9 cellular contexts compared by ENCODE assay signal in genomic region chr10:4127518-4128315, GRCh38.
A peak's percentile ranks its signal among the peaks of the same experiment; 100 is the strongest.
DNase-seq lines count a peak whose midpoint lies in the region; ATAC-seq and TF ChIP-seq lines count a peak whose summit lies in the region.
"Had no signal": no experiment of that assay in that cellular context is flagged by ENCODE, and none has a peak within 500 bp of the region (broad histone marks: within the 10 kb centered on the region; RNA-seq: fewer than 3 reads in every experiment).

No MANE protein-coding gene starts in this region.

- no peaks in the 10 kb centered on the region for H3K36me3 ChIP-seq in MG63
- H3K36me3 ChIP-seq: thoracic aorta had no signal

- H3K27me3 ChIP-seq in MG63: no peaks in the 10 kb centered on the region

- peaks cover 8% of the 10 kb centered on the region for H3K27me3 Mint-ChIP-seq in WTC11 (ENCODE audit: low read depth)

- H3K4me3 ChIP-seq in MG63: no peak overlapping the region
- H3K4me3 ChIP-seq: thoracic aorta had no signal

- peaks cover 7% of the 10 kb centered on the region for H3K9me3 ChIP-seq in MG63
- H3K9me3 ChIP-seq: thoracic aorta had no signal

- TF ChIP-seq CTCF in WTC11 (IDR thresholded peaks at IDR 0.05) (no peak), omental fat pad (IDR thresholded peaks at IDR 0.05) (no peak)

- H3K4me1 Mint-ChIP-seq in WTC11: peaks cover 26% of the 10 kb centered on the region

- peak; percentile 59 for ATAC-seq in HG03103 (IDR thresholded peaks at IDR 0.05; ENCODE audit: low read depth, unreplicated experiment)
- ATAC-seq in WTC11: peak; percentile 88
- ATAC-seq in omental fat pad (ENCODE audit: low FRiP score): peak; percentile 52

- peaks cover 14% of the 10 kb centered on the region for H3K36me3 Mint-ChIP-seq in WTC11

- no peak overlapping the region for H3K27ac Mint-ChIP-seq in WTC11

- POLR2A ChIA-PET in WTC11 (lab: Charles Lee): no interaction called here

- peaks cover 21% of the 10 kb centered on the region for H3K9me3 Mint-ChIP-seq in WTC11

- H3K4me3 Mint-ChIP-seq in WTC11: no peak overlapping the region

- peak; percentile 19 for DNase-seq in stimulated activated CD4-positive, alpha-beta T cell treated with anti-CD3 and anti-CD28 coated beads, Interleukin-15, amount 100 ng/mL, for 24 hours
- no peak for DNase-seq in stimulated activated CD4-positive, alpha-beta T cell treated with anti-CD3 and anti-CD28 coated beads, Interleukin-1b, Interleukin-23, amount 100 ng/mL, for 48 hours
- DNase-seq in WTC11 (ENCODE audit: low spot score) (no peak), omental fat pad (ENCODE audit: low spot score) (no peak), C1 segment of cervical spinal cord (lab: John Stamatoyannopoulos, UW) (no peak), MG63 (no peak), NAMALWA (ENCODE audit: low spot score) (no peak)

- CTCF ChIA-PET in WTC11 (lab: Charles Lee): no interaction called here

TF ChIP-seq in WTC11, 78 proteins besides CTCF, POLR2A, EP300 and RAD21:
- no peak for TF ChIP-seq NR3C1 (CRISPR knock-in tag; conservative IDR thresholded peaks at IDR 0.05; ENCODE audit: low read depth)
- TF ChIP-seq TEAD1 (CRISPR knock-in tag; IDR thresholded peaks at IDR 0.05): no peak
- TF ChIP-seq MXD4 (CRISPR knock-in tag; IDR thresholded peaks at IDR 0.05; ENCODE audit: borderline replicate concordance): no peak
- no peak for TF ChIP-seq SMAD3 (CRISPR knock-in tag; IDR thresholded peaks at IDR 0.05; ENCODE audit: borderline replicate concordance)
- TF ChIP-seq MAX (CRISPR knock-in tag; IDR thresholded peaks at IDR 0.05): no peak
- TF ChIP-seq TP53 (CRISPR knock-in tag; IDR thresholded peaks at IDR 0.05): no peak
- TF ChIP-seq ZNF532 (CRISPR knock-in tag; IDR thresholded peaks at IDR 0.05; ENCODE audit: borderline replicate concordance): no peak
- no peak for TF ChIP-seq CREB1 (CRISPR knock-in tag; IDR thresholded peaks at IDR 0.05)
- TF ChIP-seq E2F5 (CRISPR knock-in tag; IDR thresholded peaks at IDR 0.05): no peak
- no peak for TF ChIP-seq ZNF263 (CRISPR knock-in tag; IDR thresholded peaks at IDR 0.05; ENCODE audit: low read depth)
- no peak for TF ChIP-seq ATF3 (CRISPR knock-in tag; conservative IDR thresholded peaks at IDR 0.05)
- TF ChIP-seq PREB (CRISPR knock-in tag; IDR thresholded peaks at IDR 0.05; ENCODE audit: borderline replicate concordance): no peak
- no peak for TF ChIP-seq OVOL2 (CRISPR knock-in tag; IDR thresholded peaks at IDR 0.05; ENCODE audit: borderline replicate concordance)
- TF ChIP-seq ZNF219 (CRISPR knock-in tag; IDR thresholded peaks at IDR 0.05; ENCODE audit: borderline replicate concordance): no peak
- no peak for TF ChIP-seq ZBTB43 (CRISPR knock-in tag; IDR thresholded peaks at IDR 0.05)
- TF ChIP-seq CBFB (CRISPR knock-in tag; IDR thresholded peaks at IDR 0.05; ENCODE audit: low read depth): no peak
- no peak for TF ChIP-seq ZNF512 (CRISPR knock-in tag; IDR thresholded peaks at IDR 0.05; ENCODE audit: borderline replicate concordance)
- no peak for TF ChIP-seq FOXP4 (CRISPR knock-in tag; IDR thresholded peaks at IDR 0.05)
- no peak for TF ChIP-seq ZNF232 (CRISPR knock-in tag; IDR thresholded peaks at IDR 0.05)
TF ChIP-seq in WTC11: peak in this region for 0.
